2 cellular contexts compared by ENCODE assay signal in the genomic region with DNA sequence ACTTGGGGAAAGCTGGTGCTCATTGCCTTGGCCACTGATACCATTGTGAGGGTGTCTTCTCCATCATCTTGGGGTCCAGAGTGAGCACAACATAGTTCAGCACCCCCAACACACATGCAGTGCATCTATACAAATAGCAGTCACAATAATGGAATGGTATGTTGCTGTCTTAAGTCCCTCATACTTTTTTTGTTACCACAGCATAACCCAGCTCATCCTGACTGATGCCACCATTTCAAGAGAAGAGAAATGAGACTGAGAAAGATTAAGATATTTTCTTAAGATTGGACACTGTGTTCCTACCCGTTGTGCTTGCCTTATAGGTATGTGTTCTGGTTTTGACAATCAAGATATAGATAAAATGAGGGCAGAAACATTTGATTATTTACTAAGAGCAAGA.
TF ChIP-seq lines count a peak whose summit lies in the region.

No MANE protein-coding gene starts in this region.

TF ChIP-seq in HepG2, 621 proteins besides CTCF, POLR2A, EP300 and RAD21:
- TF ChIP-seq ZNF12 (CRISPR knock-in tag; IDR thresholded peaks at IDR 0.05), result peak; percentile 96
- no peak for TF ChIP-seq NR2F6 (IDR thresholded peaks at IDR 0.05)
- no peak for TF ChIP-seq NR2F6 (CRISPR knock-in tag; IDR thresholded peaks at IDR 0.05)

TF ChIP-seq in K562, 482 proteins besides CTCF, POLR2A, EP300 and RAD21:
- TF ChIP-seq ELK3 (CRISPR knock-in tag; IDR thresholded peaks at IDR 0.05) (no peak), ZNF12 (CRISPR knock-in tag; IDR thresholded peaks at IDR 0.05) (peak; percentile 64; the same call in 1 of the 2 replicates)
